Comparison of ENCODE assay signal across 19 cellular contexts in genomic region chr13:73075546-73075945, GRCh38. TPM values are rescaled to one million over a fixed set of nuclear protein-coding genes. Genes with fewer than 3 reads are reported as not detected.
DNase-seq lines count a peak whose midpoint lies in the region; ATAC-seq and TF ChIP-seq lines count a peak whose summit lies in the region.
"Had no signal": no experiment of that assay in that cellular context is flagged by ENCODE, and none has a peak within 500 bp of the region (broad histone marks: within the 10 kb centered on the region; RNA-seq: fewer than 3 reads in every experiment).

No MANE protein-coding gene starts in this region.

- H3K4me1 Mint-ChIP-seq in Caco-2 (ENCODE audit: low read depth, unreplicated experiment): peaks cover 42% of the 10 kb centered on the region
- H3K4me1 Mint-ChIP-seq in activated T-helper 2 cell treated with anti-CD3 and anti-CD28 coated beads, Interferon-gamma antibody, Interleukin-2, Interleukin-4, amounts not matched to agents 10 μg/mL and 5 μg/mL and 100 μg/mL, durations not matched to agents 14 hours and 24 hours and 36 hours (ENCODE audit: low read depth): peaks cover 4% of the 10 kb centered on the region

- peaks cover 64% of the 10 kb centered on the region for H3K4me1 ChIP-seq in Caco-2
- 0 out of 2 replicates have a peak, but pooled peaks cover 17% of the 10 kb centered on the region for H3K4me1 ChIP-seq in PC-9 (replicated peaks; ENCODE audit: insufficient read depth)
- H3K4me1 ChIP-seq in iPS-15b (ENCODE audit: control insufficient read depth, insufficient read depth, low read length): peaks cover 16% of the 10 kb centered on the region
- peaks cover 33% of the 10 kb centered on the region for H3K4me1 ChIP-seq in mucosa of stomach (ENCODE audit: control insufficient read depth, insufficient read depth, low read length)
- H3K4me1 ChIP-seq: adrenal gland had no signal

- H3K9me2 ChIP-seq in PC-9 (ENCODE audit: insufficient read depth): no peaks in the 10 kb centered on the region

- no peak for TF ChIP-seq CTCF in Caco-2 (IDR thresholded peaks at IDR 0.05; ENCODE audit: insufficient read depth in 1 of 2, low read depth in 1 of 2, low read length in 1 of 2, severe bottlenecking in 1 of 2, unreplicated experiment in 1 of 2)
- no peak for TF ChIP-seq CTCF in PC-9 (conservative IDR thresholded peaks at IDR 0.05)

- peak; percentile 50 to 58 for DNase-seq in Caco-2
- DNase-seq in PC-9: no peak
- no peak for DNase-seq in DMS114 treated with DMSO at 0.1 percent for 48 hours (lab: John Stamatoyannopoulos, UW; ENCODE audit: unreplicated experiment)
- no peak for DNase-seq in activated T-helper 2 cell treated with anti-CD3 and anti-CD28 coated beads, Interferon-gamma antibody, Interleukin-2, Interleukin-4, amounts not matched to agents 10 μg/mL and 5 μg/mL and 100 μg/mL, durations not matched to agents 14 hours and 24 hours and 36 hours (ENCODE audit: low spot score)
- no peak for DNase-seq in nucleus accumbens (lab: John Stamatoyannopoulos, UW)
- DNase-seq: activated CD4-positive, alpha-beta memory T cell treated with anti-CD3 and anti-CD28 coated beads for 36 hours; adrenal gland; GOT3; NCI-H2029 treated with DMSO at 0.1 percent for 48 hours; NCI-H748 treated with DMSO at 0.1 percent for 48 hours; Peyer's patch; sigmoid colon; stimulated activated CD4-positive, alpha-beta T cell treated with anti-CD3 and anti-CD28 coated beads, Interleukin-2, amount 100 ng/mL, for 48 hours had no signal

- peak overlapping the region; percentile 88 for H3K27ac Mint-ChIP-seq in Caco-2 (ENCODE audit: unreplicated experiment)
- H3K27ac Mint-ChIP-seq in activated T-helper 2 cell treated with anti-CD3 and anti-CD28 coated beads, Interferon-gamma antibody, Interleukin-2, Interleukin-4, amounts not matched to agents 10 μg/mL and 5 μg/mL and 100 μg/mL, durations not matched to agents 14 hours and 24 hours and 36 hours: no peak overlapping the region
- H3K27ac Mint-ChIP-seq: activated CD4-positive, alpha-beta memory T cell treated with anti-CD3 and anti-CD28 coated beads for 36 hours had no signal

- H3K9me3 Mint-ChIP-seq in Caco-2 (ENCODE audit: unreplicated experiment): no peaks in the 10 kb centered on the region
- H3K9me3 Mint-ChIP-seq in activated T-helper 2 cell treated with anti-CD3 and anti-CD28 coated beads, Interferon-gamma antibody, Interleukin-2, Interleukin-4, amounts not matched to agents 10 μg/mL and 5 μg/mL and 100 μg/mL, durations not matched to agents 14 hours and 24 hours and 36 hours: no peaks in the 10 kb centered on the region
- H3K9me3 Mint-ChIP-seq: activated CD4-positive, alpha-beta memory T cell treated with anti-CD3 and anti-CD28 coated beads for 36 hours had no signal

- peaks cover 66% of the 10 kb centered on the region; the same call in 1 of the 2 replicates for H3F3A ChIP-seq in PC-9 (ENCODE audit: insufficient read depth, low read depth)

- peak overlapping the region; percentile 63; the same call in 1 of the 2 replicates for H3K27ac ChIP-seq in PC-9
- H3K27ac ChIP-seq: adrenal gland, sigmoid colon had no signal

- no peak overlapping the region for H3K4me2 ChIP-seq in PC-9

- peaks cover 84% of the 10 kb centered on the region for H3K36me3 Mint-ChIP-seq in Caco-2 (ENCODE audit: insufficient read depth, unreplicated experiment)
- H3K36me3 Mint-ChIP-seq in activated T-helper 2 cell treated with anti-CD3 and anti-CD28 coated beads, Interferon-gamma antibody, Interleukin-2, Interleukin-4, amounts not matched to agents 10 μg/mL and 5 μg/mL and 100 μg/mL, durations not matched to agents 14 hours and 24 hours and 36 hours (ENCODE audit: low read depth): no peaks in the 10 kb centered on the region
- H3K36me3 Mint-ChIP-seq: activated CD4-positive, alpha-beta memory T cell treated with anti-CD3 and anti-CD28 coated beads for 36 hours had no signal

- POLR2A ChIA-PET in Caco-2 (lab: Charles Lee): no interaction called here
- POLR2A ChIA-PET in PC-9 (lab: Charles Lee; ENCODE audit: unreplicated experiment): interaction anchor here (0.7 kb wide), 1 partner anchor 96 kb away, joined by 4 read pairs; no protein-coding TSS in a partner anchor

- no peak overlapping the region for H2AFZ ChIP-seq in PC-9

- H3K27me3 ChIP-seq in Caco-2 (replicated peaks; ENCODE audit: control insufficient read depth, insufficient read depth, low read length) (no peaks in the 10 kb centered on the region), PC-9 (ENCODE audit: insufficient read depth, low read depth) (no peaks in the 10 kb centered on the region), iPS-15b (ENCODE audit: control insufficient read depth, insufficient read depth, low read length) (peaks cover 4% of the 10 kb centered on the region), mucosa of stomach (ENCODE audit: control insufficient read depth, insufficient read depth, low read length) (no peaks in the 10 kb centered on the region)
- H3K27me3 ChIP-seq: adrenal gland, Peyer's patch, sigmoid colon, upper lobe of left lung had no signal

- H3K27me3 Mint-ChIP-seq in Caco-2 (ENCODE audit: insufficient read depth, unreplicated experiment): no peaks in the 10 kb centered on the region
- H3K27me3 Mint-ChIP-seq in activated T-helper 2 cell treated with anti-CD3 and anti-CD28 coated beads, Interferon-gamma antibody, Interleukin-2, Interleukin-4, amounts not matched to agents 10 μg/mL and 5 μg/mL and 100 μg/mL, durations not matched to agents 14 hours and 24 hours and 36 hours (ENCODE audit: low read depth): peaks cover 9% of the 10 kb centered on the region
- H3K27me3 Mint-ChIP-seq: activated CD4-positive, alpha-beta memory T cell treated with anti-CD3 and anti-CD28 coated beads for 36 hours had no signal

- no TSS peak for BruUV-seq in Caco-2 (replicated peaks; lab: Mats Ljungman, UMichigan)
- no TSS peak for BruUV-seq in PC-9 (replicated peaks; lab: Mats Ljungman, UMichigan)

- H3K9ac ChIP-seq in iPS-15b (ENCODE audit: low read depth, low read length) (no peak overlapping the region), mucosa of stomach (ENCODE audit: low read length) (peak overlapping the region; percentile 27)

- 0 out of 2 replicates have a peak, but pooled peaks cover 3% of the 10 kb centered on the region for H4K20me1 ChIP-seq in PC-9 (ENCODE audit: insufficient read depth)

- peaks cover 51% of the 10 kb centered on the region for H3K79me2 ChIP-seq in PC-9 (ENCODE audit: low read depth)

- CTCF ChIA-PET in Caco-2 (lab: Charles Lee) (interaction anchor here (1.0 kb wide), 1 partner anchor 17 kb away, joined by 3 read pairs; no protein-coding TSS in a partner anchor), PC-9 (lab: Charles Lee) (no interaction called here)

- H3K4me3 ChIP-seq in Caco-2 (ENCODE audit: low read depth, low read length) (no peak overlapping the region), PC-9 (no peak overlapping the region), iPS-15b (ENCODE audit: low read depth, low read length) (peak overlapping the region; percentile 39), mucosa of stomach (ENCODE audit: low read length) (no peak overlapping the region)
- H3K4me3 ChIP-seq: adrenal gland, Peyer's patch, sigmoid colon, upper lobe of left lung had no signal

- H3K9me3 ChIP-seq in Caco-2 (no peaks in the 10 kb centered on the region), PC-9 (ENCODE audit: insufficient read depth, low read depth) (no peaks in the 10 kb centered on the region), iPS-15b (ENCODE audit: control insufficient read depth, insufficient read depth, low read length) (no peaks in the 10 kb centered on the region), mucosa of stomach (ENCODE audit: control insufficient read depth, low read length) (no peaks in the 10 kb centered on the region)
- H3K9me3 ChIP-seq: adrenal gland, Peyer's patch, sigmoid colon, upper lobe of left lung had no signal

- H3K4me3 Mint-ChIP-seq in Caco-2 (ENCODE audit: unreplicated experiment): no peak overlapping the region
- no peak overlapping the region for H3K4me3 Mint-ChIP-seq in activated T-helper 2 cell treated with anti-CD3 and anti-CD28 coated beads, Interferon-gamma antibody, Interleukin-2, Interleukin-4, amounts not matched to agents 10 μg/mL and 5 μg/mL and 100 μg/mL, durations not matched to agents 14 hours and 24 hours and 36 hours (ENCODE audit: low read depth)
- H3K4me3 Mint-ChIP-seq: activated CD4-positive, alpha-beta memory T cell treated with anti-CD3 and anti-CD28 coated beads for 36 hours; CD14-positive monocyte had no signal

- no peak for ATAC-seq in HG03175 (IDR thresholded peaks at IDR 0.05; ENCODE audit: unreplicated experiment)
- ATAC-seq: left lobe of liver had no signal

- H3K36me3 ChIP-seq in Caco-2 (ENCODE audit: control insufficient read depth, insufficient read depth, low read length) (peaks cover 7% of the 10 kb centered on the region), PC-9 (ENCODE audit: low read depth) (peaks cover 60% of the 10 kb centered on the region), iPS-15b (ENCODE audit: control insufficient read depth, insufficient read depth, low read length) (no peaks in the 10 kb centered on the region), mucosa of stomach (ENCODE audit: control insufficient read depth, insufficient read depth, low read length) (peaks cover 5% of the 10 kb centered on the region)
- H3K36me3 ChIP-seq: adrenal gland, sigmoid colon had no signal

- intact Hi-C loops in Caco-2 (cut with micrococcal nuclease; ENCODE audit: unreplicated experiment) (loop anchor here (10.0 kb wide), 1 partner anchor 469 kb away; no protein-coding TSS in a partner anchor), PC-9 (cut with micrococcal nuclease; ENCODE audit: unreplicated experiment) (no loop called here)
- intact Hi-C loops in activated T-helper 2 cell treated with anti-CD3 and anti-CD28 coated beads, Interferon-gamma antibody, Interleukin-2, Interleukin-4, amounts not matched to agents 10 μg/mL and 5 μg/mL and 100 μg/mL, durations not matched to agents 14 hours and 24 hours and 36 hours (cut with micrococcal nuclease): no loop called here

RNA-seq across cellular contexts. Expression of gene KLF5, which starts 16.7 kb away (rescaled TPM):
- total RNA-seq in Caco-2 (2022): 80.1 and 103 TPM in 2 replicates
- 54.3 and 65.9 TPM in 2 replicates for total RNA-seq in PC-9 (2021)
- total RNA-seq in activated T-helper 2 cell treated with anti-CD3 and anti-CD28 coated beads, Interferon-gamma antibody, Interleukin-2, Interleukin-4, amounts not matched to agents 10 μg/mL and 5 μg/mL and 100 μg/mL, durations not matched to agents 14 hours and 24 hours and 36 hours: 1.3 and 2.0 TPM in 2 replicates

Comparison
In these comparisons a context has a peak if more than half of its experiments do, and no peak if none do; other contexts are left out.
1. DNase-seq: peak in Caco-2 (2 of 2); none in PC-9 (0 of 2), DMS114 treated with DMSO at 0.1 percent for 48 hours (single experiment), activated T-helper 2 cell treated with anti-CD3 and anti-CD28 coated beads, Interferon-gamma antibody, Interleukin-2, Interleukin-4, amounts not matched to agents 10 μg/mL and 5 μg/mL and 100 μg/mL, durations not matched to agents 14 hours and 24 hours and 36 hours (single experiment) and nucleus accumbens (0 of 56).
2. RNA of gene KLF5, which starts 16.7 kb away (total RNA-seq): 80.1 to 103 TPM in Caco-2 and 54.3 to 65.9 TPM in PC-9; 1.3 to 2.0 TPM in activated T-helper 2 cell treated with anti-CD3 and anti-CD28 coated beads, Interferon-gamma antibody, Interleukin-2, Interleukin-4, amounts not matched to agents 10 μg/mL and 5 μg/mL and 100 μg/mL, durations not matched to agents 14 hours and 24 hours and 36 hours; every median in the first group is over 10 times any median in the second.